8 cellular contexts compared by ENCODE assay signal in genomic region chr9:72476617-72477375, GRCh38. TPM values are rescaled to one million over a fixed set of nuclear protein-coding genes. Genes with fewer than 3 reads are reported as not detected.
DNase-seq lines count a peak whose midpoint lies in the region; ATAC-seq and TF ChIP-seq lines count a peak whose summit lies in the region.

No MANE protein-coding gene starts in this region.

- H3K14ac ChIP-seq in IMR-90 (replicated peaks; ENCODE audit: low read depth, low read length), result peak overlapping the region; percentile 3; the same call in 1 of the 2 replicates

- H3K79me2 ChIP-seq in mesendoderm (ENCODE audit: control insufficient read depth, insufficient read depth, low read length), result no peaks in the 10 kb centered on the region

- H3K56ac ChIP-seq in IMR-90 (ENCODE audit: extremely low read depth, insufficient read depth, low read length) (no peak overlapping the region), mesendoderm (ENCODE audit: low read length) (no peak overlapping the region)

- H2AK5ac ChIP-seq in IMR-90 (ENCODE audit: low read depth, low read length) (peak overlapping the region; percentile 87), mesendoderm (ENCODE audit: low read length) (no peak overlapping the region)

- no peaks in the 10 kb centered on the region for H4K20me1 ChIP-seq in IMR-90 (ENCODE audit: insufficient read depth, low read length)

- H3K27me3 ChIP-seq in IMR-90 (ENCODE audit: control insufficient read depth, insufficient read depth, low read length) (no peaks in the 10 kb centered on the region), mesendoderm (ENCODE audit: insufficient read depth, low read length, poor library complexity) (no peaks in the 10 kb centered on the region)

- ATAC-seq in IMR-90 (ENCODE audit: low read depth) (no peak), HG03097 (IDR thresholded peaks at IDR 0.05; ENCODE audit: low FRiP score, unreplicated experiment) (no peak), HG02938 (IDR thresholded peaks at IDR 0.05; ENCODE audit: unreplicated experiment) (no peak), GM19463 (IDR thresholded peaks at IDR 0.05; ENCODE audit: unreplicated experiment) (no peak)

- no peak overlapping the region; a peak in 1 of 4 replicates for H4K8ac ChIP-seq in IMR-90 (ENCODE audit: low read depth in 2 of 2, low read length in 2 of 2)
- H4K8ac ChIP-seq in mesendoderm (ENCODE audit: low read depth, low read length), result no peak overlapping the region

- H3K36me3 ChIP-seq in IMR-90 (ENCODE audit: control insufficient read depth, insufficient read depth, low read length) (no peaks in the 10 kb centered on the region), mesendoderm (ENCODE audit: control insufficient read depth, insufficient read depth, low read length) (no peaks in the 10 kb centered on the region)

- no peak for TF ChIP-seq CTCF in 22Rv1 (IDR thresholded peaks at IDR 0.05)
- no peak for TF ChIP-seq CTCF in IMR-90 (conservative IDR thresholded peaks at IDR 0.05; ENCODE audit: low read depth, low read length)

- intact Hi-C loops in IMR-90 (cut with micrococcal nuclease), result loop anchor here (5.0 to 10.0 kb wide), 2 partner anchors 34 to 78 kb away; no protein-coding TSS in a partner anchor

- H2BK15ac ChIP-seq in IMR-90 (ENCODE audit: low read depth, low read length), result peak overlapping the region; percentile 89; the same call in 2 of the 3 replicates
- no peak overlapping the region for H2BK15ac ChIP-seq in mesendoderm (replicated peaks; ENCODE audit: low read depth)

- H3K4ac ChIP-seq in IMR-90 (ENCODE audit: low read depth, low read length), result peak overlapping the region; percentile 99
- H3K4ac ChIP-seq in mesendoderm (ENCODE audit: low read depth, low read length), result no peak overlapping the region

- H3K18ac ChIP-seq in IMR-90 (ENCODE audit: low read depth, low read length) (peak overlapping the region; percentile 48; the same call in 1 of the 2 replicates), mesendoderm (ENCODE audit: low read length) (no peak overlapping the region)

- dilution Hi-C loops in IMR-90 (cut with HindIII; ENCODE audit: low sequenced_read_pairs, unreplicated experiment), result no loop called here

- peak overlapping the region; percentile 76 for H3K27ac ChIP-seq in 22Rv1
- H3K27ac ChIP-seq in IMR-90 (ENCODE audit: insufficient read depth, low read length), result no peak overlapping the region
- no peak overlapping the region for H3K27ac ChIP-seq in mesendoderm (ENCODE audit: low read depth, low read length)

- H3K79me1 ChIP-seq in IMR-90 (ENCODE audit: low read depth in 1 of 2, low read length in 2 of 2) (peaks cover 0 to 4% of the 10 kb centered on the region in 2 experiments; a peak in 1 of 4 replicates), mesendoderm (ENCODE audit: low read length) (no peaks in the 10 kb centered on the region)

- peak overlapping the region; percentile 60 for H2BK20ac ChIP-seq in IMR-90 (ENCODE audit: low read depth, low read length)

- POLR2A ChIA-PET in IMR-90 (lab: Charles Lee; ENCODE audit: unreplicated experiment), result interaction anchor here (0.5 kb wide), 1 partner anchor 113 kb away, joined by 3 read pairs; no protein-coding TSS in a partner anchor

- WGBS in IMR-90 (ENCODE audit: extremely low coverage in 2 of 2, insufficient read length in 1 of 2), 2 experiments, result no CpG with 5 or more reads among the region's 2 CpGs
- no CpG with 5 or more reads among the region's 2 CpGs for whole genome bisulfite sequencing in mesendoderm (ENCODE audit: extremely low coverage, insufficient coverage, low lambda C conversion rate)

- H3K23ac ChIP-seq in IMR-90 (ENCODE audit: low read depth, low read length) (no peak overlapping the region), mesendoderm (ENCODE audit: low read length) (no peak overlapping the region)

- no peak for TF ChIP-seq RAD21 in IMR-90 (IDR thresholded peaks at IDR 0.05; ENCODE audit: low read length)

- H2BK120ac ChIP-seq in IMR-90 (ENCODE audit: low read depth, low read length) (peak overlapping the region; percentile 97), mesendoderm (ENCODE audit: low read depth, low read length) (no peak overlapping the region)

- H2AK9ac ChIP-seq in IMR-90 (replicated peaks; ENCODE audit: low read depth, low read length, poor library complexity), result no peak overlapping the region

- H2BK5ac ChIP-seq in IMR-90 (ENCODE audit: low read depth, low read length, poor library complexity, severe bottlenecking) (peak overlapping the region; percentile 89), mesendoderm (ENCODE audit: low read length) (no peak overlapping the region)

- H2AFZ ChIP-seq in IMR-90 (replicated peaks; ENCODE audit: low read length, poor library complexity), result no peak overlapping the region

- H3K4me2 ChIP-seq in IMR-90 (ENCODE audit: low read depth, low read length) (no peak overlapping the region; the same call in 1 of the 2 replicates), mesendoderm (ENCODE audit: low read length) (no peak overlapping the region)

- H3K9me3 ChIP-seq in IMR-90 (ENCODE audit: control insufficient read depth, insufficient read depth, low read length), result no peaks in the 10 kb centered on the region

- H4K91ac ChIP-seq in IMR-90 (ENCODE audit: insufficient read depth, low read depth, low read length), result peak overlapping the region; percentile 58

- no peak for TF ChIP-seq POLR2A in IMR-90 (IDR thresholded peaks at IDR 0.05; ENCODE audit: low read depth, low read length)

- H3K4me1 ChIP-seq in IMR-90 (ENCODE audit: control insufficient read depth, insufficient read depth, low read length) (peaks cover 25% of the 10 kb centered on the region), mesendoderm (ENCODE audit: control insufficient read depth, low read depth, low read length) (no peaks in the 10 kb centered on the region)

- peak; percentile 84 for DNase-seq in IMR-90
- peak; percentile 27 for DNase-seq in activated T-helper 9 cell treated with anti-CD3 and anti-CD28 coated beads, Interleukin-2, amount 50 U/mL, for 16 hours (ENCODE audit: low read depth)
- peak; percentile 87 for DNase-seq in mesendoderm
- no peak for DNase-seq in GDM1 (lab: John Stamatoyannopoulos, UW)

- BruUV-seq in IMR-90 (replicated peaks; lab: Mats Ljungman, UMichigan), result no TSS peak

- peak overlapping the region; percentile 73; the same call in 1 of the 2 replicates for H4K5ac ChIP-seq in IMR-90 (ENCODE audit: low read depth, low read length)
- no peak overlapping the region for H4K5ac ChIP-seq in mesendoderm (ENCODE audit: low read length)

- H3K9ac ChIP-seq in IMR-90 (ENCODE audit: low read depth, low read length) (no peak overlapping the region), mesendoderm (ENCODE audit: low read length) (no peak overlapping the region)

- no peak overlapping the region for H3K4me3 ChIP-seq in IMR-90 (ENCODE audit: insufficient read depth, low read depth, low read length)
- H3K4me3 ChIP-seq in mesendoderm (ENCODE audit: low read length), result no peak overlapping the region

- CTCF ChIA-PET in IMR-90 (lab: Yijun Ruan, JAX), result interaction anchor here (0.6 to 1.2 kb wide), 3 partner anchors 19 to 113 kb away, joined by 3 to 5 read pairs (median 3); no protein-coding TSS in a partner anchor

- H3K9me1 ChIP-seq in IMR-90 (ENCODE audit: insufficient read depth, low read length), result peaks cover 9% of the 10 kb centered on the region

- in situ Hi-C loops in IMR-90 (cut with MboI; ENCODE audit: low sequenced_read_pairs), result no loop called here

TF ChIP-seq in IMR-90, 13 proteins besides CTCF, POLR2A, EP300 and RAD21:
- TF ChIP-seq USF2 (IDR thresholded peaks at IDR 0.05; ENCODE audit: low read depth, low read length), result no peak
- peak; percentile 95 for TF ChIP-seq FOS (IDR thresholded peaks at IDR 0.05; ENCODE audit: low read depth, low read length)
- TF ChIP-seq BHLHE40 (IDR thresholded peaks at IDR 0.05; ENCODE audit: low read depth, low read length), result peak; percentile 44; the same call in 1 of the 2 replicates
- no peak for TF ChIP-seq MAZ (IDR thresholded peaks at IDR 0.05; ENCODE audit: borderline replicate concordance, low read depth, low read length)
- TF ChIP-seq RFX5 (IDR thresholded peaks at IDR 0.05; ENCODE audit: low read depth, low read length), result no peak

RNA-seq across cellular contexts. Expression of gene TMC1, which starts 44.6 kb away (rescaled TPM):
- not detected in 2 replicates for total RNA-seq in IMR-90 (2012; rRNA removed)
- not detected in 2 replicates for polyA plus RNA-seq in IMR-90 (2012; rRNA removed)
- not detected in 2 replicates for polyA plus RNA-seq in IMR-90 (2012; cell fraction: cytosol; rRNA removed)
- polyA plus RNA-seq in IMR-90 (2012; cell fraction: nucleus; rRNA removed; ENCODE audit: low replicate concordance), result 0.11 TPM in 1 of 2 replicates, not detected in the other
- polyA plus RNA-seq in mesendoderm (2013, experiment 1 of 2), result not detected
- 0.10 TPM for polyA plus RNA-seq in mesendoderm (2013, experiment 2 of 2)
